ENCODE assay signal across 8 cellular contexts in the genomic region with DNA sequence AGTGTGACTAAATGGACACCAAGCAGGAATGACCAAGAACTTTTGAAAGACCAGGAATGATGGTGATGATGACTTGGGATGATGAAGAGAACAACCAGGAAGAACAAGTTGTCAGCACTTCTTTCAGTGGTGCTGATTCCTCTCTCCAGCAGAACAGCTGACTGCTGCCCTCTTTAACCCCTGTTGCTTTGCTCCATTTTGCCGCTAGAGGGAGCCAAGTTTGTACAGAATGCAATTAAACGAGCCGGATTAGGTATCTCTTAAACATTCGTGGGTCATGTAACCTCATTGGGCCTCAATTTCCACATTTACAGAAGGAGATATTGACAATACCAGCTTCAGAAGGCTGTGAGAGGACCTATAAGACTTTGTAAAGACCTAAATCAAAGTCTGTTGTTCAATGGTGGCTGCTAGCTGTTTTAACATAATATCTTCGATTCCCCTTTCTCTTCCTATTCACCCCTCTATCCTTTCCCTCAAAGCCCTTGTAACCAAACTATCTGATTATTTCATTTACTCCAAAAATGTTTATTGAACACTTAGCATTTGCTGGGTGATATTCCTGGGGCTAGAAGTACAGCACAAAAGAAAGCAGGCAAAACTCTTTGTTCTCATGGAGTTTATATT. TPM values are rescaled to one million over a fixed set of nuclear protein-coding genes. Genes with fewer than 3 reads are reported as not detected.
DNase-seq lines count a peak whose midpoint lies in the region; ATAC-seq and TF ChIP-seq lines count a peak whose summit lies in the region.

No MANE protein-coding gene starts in this region.

- peak; percentile 94 for ATAC-seq in HG02870 (IDR thresholded peaks at IDR 0.05; ENCODE audit: unreplicated experiment)

- WGBS in liver, result 22% methylated on average over 5 of the region's 5 CpGs

- no peaks in the 10 kb centered on the region for H3K36me3 ChIP-seq in liver (ENCODE audit: control insufficient read depth in 4 of 4, insufficient read depth in 3 of 4, low read depth in 1 of 4, low read length in 3 of 4)

- TF ChIP-seq CTCF in choroid plexus epithelial cell (conservative IDR thresholded peaks at IDR 0.05; ENCODE audit: low read depth, low read length), result peak; percentile 83
- peak; percentile 86 for TF ChIP-seq CTCF in liver (IDR thresholded peaks at IDR 0.05; ENCODE audit: low read depth, low read length, missing input control)

- H3K4me3 ChIP-seq in choroid plexus epithelial cell (ENCODE audit: low read depth, low read length) (no peak overlapping the region), liver (ENCODE audit: low read depth in 1 of 3, low read length in 3 of 3) (no peak overlapping the region)

- H3K9me3 ChIP-seq in liver (ENCODE audit: control insufficient read depth in 4 of 4, low read length in 3 of 4), result no peaks in the 10 kb centered on the region

- DNase-seq in SIG-M5 treated with dmso at 0.1 percent for 504 hours (lab: John Stamatoyannopoulos, UW; ENCODE audit: unreplicated experiment) (peak; percentile 66), SIG-M5 (lab: John Stamatoyannopoulos, UW) (no peak), NCI-H2107 (lab: John Stamatoyannopoulos, UW) (peak; percentile 7), choroid plexus epithelial cell (ENCODE audit: low read depth) (peak; percentile 61)
- DNase-seq in activated CD4-positive, CD25-positive, alpha-beta regulatory T cell treated with anti-CD3 and anti-CD28 coated beads, Interleukin-2, amount 50 U/mL, for 16 hours (ENCODE audit: low read depth, low spot score), result peak; percentile 47
- peak; percentile 34 for DNase-seq in stimulated activated CD8-positive, alpha-beta memory T cell treated with anti-CD3 and anti-CD28 coated beads, Interleukin-15, amount 100 ng/mL, for 24 hours (ENCODE audit: low read depth)

- H3K4me1 ChIP-seq in liver (ENCODE audit: control insufficient read depth in 4 of 4, insufficient read depth in 4 of 4, low read length in 3 of 4), result no peaks in the 10 kb centered on the region

- H3K9ac ChIP-seq in liver (ENCODE audit: low read depth in 1 of 2, low read length in 2 of 2), result no peak overlapping the region

- peak; percentile 82 to 90 for TF ChIP-seq RAD21 in liver (IDR thresholded peaks at IDR 0.05)

- no peak overlapping the region for H3K27ac ChIP-seq in liver (ENCODE audit: low read depth in 1 of 2, low read length in 2 of 2)

- no peaks in the 10 kb centered on the region for H3K27me3 ChIP-seq in liver (ENCODE audit: control insufficient read depth in 4 of 4, insufficient read depth in 4 of 4, low read length in 3 of 4)

TF ChIP-seq in liver, 16 proteins besides CTCF, POLR2A, EP300 and RAD21:
- TF ChIP-seq GABPA (IDR thresholded peaks at IDR 0.05 in 1 of 2, conservative IDR thresholded peaks at IDR 0.05 in 1 of 2) (no peak), NR2F2 (IDR thresholded peaks at IDR 0.05) (peak; percentile 80), HNF4A (conservative IDR thresholded peaks at IDR 0.05) (no peak), HNF4G (IDR thresholded peaks at IDR 0.05) (no peak), MAX (IDR thresholded peaks at IDR 0.05) (no peak), FOXA1 (IDR thresholded peaks at IDR 0.05) (no peak), JUND (IDR thresholded peaks at IDR 0.05) (no peak), TAF1 (conservative IDR thresholded peaks at IDR 0.05) (no peak), SP1 (IDR thresholded peaks at IDR 0.05) (no peak), FOXA2 (IDR thresholded peaks at IDR 0.05) (no peak), YY1 (IDR thresholded peaks at IDR 0.05) (no peak), ZBTB33 (IDR thresholded peaks at IDR 0.05) (no peak), RXRA (IDR thresholded peaks at IDR 0.05) (peak; percentile 24 to 27), EGR1 (IDR thresholded peaks at IDR 0.05; ENCODE audit: low read depth in 2 of 2) (no peak)
- TF ChIP-seq, protein P1, sequence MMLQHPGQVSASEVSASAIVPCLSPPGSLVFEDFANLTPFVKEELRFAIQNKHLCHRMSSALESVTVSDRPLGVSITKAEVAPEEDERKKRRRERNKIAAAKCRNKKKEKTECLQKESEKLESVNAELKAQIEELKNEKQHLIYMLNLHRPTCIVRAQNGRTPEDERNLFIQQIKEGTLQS (IDR thresholded peaks at IDR 0.05), result no peak
- TF ChIP-seq, protein P2, sequence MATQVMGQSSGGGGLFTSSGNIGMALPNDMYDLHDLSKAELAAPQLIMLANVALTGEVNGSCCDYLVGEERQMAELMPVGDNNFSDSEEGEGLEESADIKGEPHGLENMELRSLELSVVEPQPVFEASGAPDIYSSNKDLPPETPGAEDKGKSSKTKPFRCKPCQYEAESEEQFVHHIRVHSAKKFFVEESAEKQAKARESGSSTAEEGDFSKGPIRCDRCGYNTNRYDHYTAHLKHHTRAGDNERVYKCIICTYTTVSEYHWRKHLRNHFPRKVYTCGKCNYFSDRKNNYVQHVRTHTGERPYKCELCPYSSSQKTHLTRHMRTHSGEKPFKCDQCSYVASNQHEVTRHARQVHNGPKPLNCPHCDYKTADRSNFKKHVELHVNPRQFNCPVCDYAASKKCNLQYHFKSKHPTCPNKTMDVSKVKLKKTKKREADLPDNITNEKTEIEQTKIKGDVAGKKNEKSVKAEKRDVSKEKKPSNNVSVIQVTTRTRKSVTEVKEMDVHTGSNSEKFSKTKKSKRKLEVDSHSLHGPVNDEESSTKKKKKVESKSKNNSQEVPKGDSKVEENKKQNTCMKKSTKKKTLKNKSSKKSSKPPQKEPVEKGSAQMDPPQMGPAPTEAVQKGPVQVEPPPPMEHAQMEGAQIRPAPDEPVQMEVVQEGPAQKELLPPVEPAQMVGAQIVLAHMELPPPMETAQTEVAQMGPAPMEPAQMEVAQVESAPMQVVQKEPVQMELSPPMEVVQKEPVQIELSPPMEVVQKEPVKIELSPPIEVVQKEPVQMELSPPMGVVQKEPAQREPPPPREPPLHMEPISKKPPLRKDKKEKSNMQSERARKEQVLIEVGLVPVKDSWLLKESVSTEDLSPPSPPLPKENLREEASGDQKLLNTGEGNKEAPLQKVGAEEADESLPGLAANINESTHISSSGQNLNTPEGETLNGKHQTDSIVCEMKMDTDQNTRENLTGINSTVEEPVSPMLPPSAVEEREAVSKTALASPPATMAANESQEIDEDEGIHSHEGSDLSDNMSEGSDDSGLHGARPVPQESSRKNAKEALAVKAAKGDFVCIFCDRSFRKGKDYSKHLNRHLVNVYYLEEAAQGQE (IDR thresholded peaks at IDR 0.05), result no peak

RNA-seq across cellular contexts. Expression of gene OR4S1, which starts 1.9 kb away (rescaled TPM):
- total RNA-seq in liver, result not detected
- not detected for polyA plus RNA-seq in liver

RNA-seq across cellular contexts. Expression of gene OR4C3, which starts 16.8 kb away (rescaled TPM):
- not detected for total RNA-seq in liver
- polyA plus RNA-seq in liver, result not detected

RNA-seq across cellular contexts. Expression of gene OR4X1, which starts 44.2 kb away (rescaled TPM):
- not detected for total RNA-seq in liver
- not detected for polyA plus RNA-seq in liver

RNA-seq across cellular contexts. Expression of gene OR4C5, which starts 58.4 kb away (rescaled TPM):
- not detected for total RNA-seq in liver
- polyA plus RNA-seq in liver, result not detected
